In the genomic region with DNA sequence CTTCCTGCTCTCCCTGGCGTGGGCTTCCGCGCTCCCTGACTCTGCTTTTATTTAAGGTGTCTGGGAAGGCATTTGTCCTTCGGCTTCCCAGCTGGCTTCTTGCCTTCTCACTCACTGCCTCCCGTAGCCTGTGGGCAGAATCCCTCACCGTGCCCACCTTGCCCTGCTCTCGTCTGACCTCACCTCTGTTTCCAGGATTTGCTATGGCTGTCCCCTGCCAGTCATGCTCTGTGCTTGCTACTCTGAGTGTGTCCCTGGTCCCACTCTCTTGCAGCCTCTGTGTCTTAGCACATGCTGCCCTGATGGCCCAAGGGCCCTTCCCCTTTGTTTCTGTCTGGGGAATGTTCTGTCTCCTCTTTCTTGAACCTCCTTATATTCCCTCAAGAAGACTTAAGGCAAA, we compare ENCODE assay signal across 16 cellular contexts. TPM values are rescaled to one million over a fixed set of nuclear protein-coding genes. Genes with fewer than 3 reads are reported as not detected.
A peak's percentile ranks its signal among the peaks of the same experiment; 100 is the strongest.
DNase-seq lines count a peak whose midpoint lies in the region; TF ChIP-seq lines count a peak whose summit lies in the region.
"Had no signal": no experiment of that assay in that cellular context is flagged by ENCODE, and none has a peak within 500 bp of the region (broad histone marks: within the 10 kb centered on the region; RNA-seq: fewer than 3 reads in every experiment).

No MANE protein-coding gene starts in this region.

- no peaks in the 10 kb centered on the region for H3K27me3 ChIP-seq in subcutaneous abdominal adipose tissue (ENCODE audit: control insufficient read depth in 5 of 5, insufficient read depth in 4 of 5, low read length in 5 of 5)
- H3K27me3 ChIP-seq: pancreas had no signal

- no peak overlapping the region for H3K9ac ChIP-seq in subcutaneous abdominal adipose tissue (ENCODE audit: low read length in 5 of 5)

- H3K9me3 ChIP-seq in mesodermal cell (ENCODE audit: control insufficient read depth, low read length) (no peaks in the 10 kb centered on the region), subcutaneous abdominal adipose tissue (ENCODE audit: control insufficient read depth in 5 of 5, low read length in 5 of 5) (no peaks in the 10 kb centered on the region)
- H3K9me3 ChIP-seq: pancreas had no signal

- 91 to 92% methylated on average over 7 of the region's 7 CpGs for WGBS in mesodermal cell (ENCODE audit: insufficient coverage in 2 of 2), 2 experiments

- H3K36me3 ChIP-seq in mesodermal cell (ENCODE audit: control insufficient read depth, insufficient read depth, low read length) (peaks cover 46% of the 10 kb centered on the region), subcutaneous abdominal adipose tissue (ENCODE audit: control insufficient read depth in 5 of 5, insufficient read depth in 5 of 5, low read length in 5 of 5) (peaks cover 2 to 12% (median 3%) of the 10 kb centered on the region in 5 donors)
- H3K36me3 ChIP-seq: pancreas had no signal

- peak overlapping the region; percentile 73 to 87 for H3K27ac ChIP-seq in coronary artery
- H3K27ac ChIP-seq in mesodermal cell (ENCODE audit: low read depth, low read length, severe bottlenecking), result peak overlapping the region; percentile 51
- peak overlapping the region; percentile 55 for H3K27ac ChIP-seq in subcutaneous abdominal adipose tissue (ENCODE audit: low read depth, low read length)
- no peak overlapping the region for H3K27ac ChIP-seq in caudate nucleus (ENCODE audit: low read depth, low read length)
- H3K27ac ChIP-seq: pancreas had no signal

- no peak for TF ChIP-seq CTCF in coronary artery (IDR thresholded peaks at IDR 0.05)

- peak; percentile 29 for DNase-seq in ELF-1 (ENCODE audit: low read depth, low spot score)
- DNase-seq in coronary artery (ENCODE audit: low spot score), result no peak
- DNase-seq in HPDE6-E6E7 (ENCODE audit: extremely low spot score), result no peak
- no peak for DNase-seq in GDM1 (lab: John Stamatoyannopoulos, UW)
- DNase-seq in NCI-H2081 treated with DMSO at 0.1 percent for 48 hours (lab: John Stamatoyannopoulos, UW), result no peak
- DNase-seq in caudate nucleus (lab: John Stamatoyannopoulos, UW), result no peak
- DNase-seq: activated T-cell treated with anti-CD3 and anti-CD28 coated beads, Interleukin-2, amount 50 U/mL, for 24 hours; amygdala; CD8-positive, alpha-beta T cell; endodermal cell; left colon; pancreas; stimulated activated CD8-positive, alpha-beta memory T cell treated with anti-CD3 and anti-CD28 coated beads, Interleukin-4, amount 100 ng/mL, for 48 hours; SW 1271 had no signal

- H3K4me3 ChIP-seq in coronary artery, result no peak overlapping the region
- no peak overlapping the region for H3K4me3 ChIP-seq in mesodermal cell (ENCODE audit: extremely low read depth, insufficient read depth, low read length, poor library complexity, severe bottlenecking)
- H3K4me3 ChIP-seq in subcutaneous abdominal adipose tissue (ENCODE audit: low read depth in 1 of 5, low read length in 5 of 5), result no peak overlapping the region
- H3K4me3 ChIP-seq: pancreas had no signal

- H3K4me1 ChIP-seq in mesodermal cell (ENCODE audit: control insufficient read depth, insufficient read depth, low read length, poor library complexity, severe bottlenecking) (peaks cover 18% of the 10 kb centered on the region), subcutaneous abdominal adipose tissue (ENCODE audit: control insufficient read depth in 5 of 5, insufficient read depth in 5 of 5, low read length in 5 of 5) (peaks cover 0 to 19% (median 18%) of the 10 kb centered on the region in 5 donors)

RNA-seq across cellular contexts. Expression of gene LPP, which starts 26.2 kb away (rescaled TPM):
- polyA plus RNA-seq in mesodermal cell (2013, experiment 1 of 2), result 33.5 TPM
- polyA plus RNA-seq in mesodermal cell (2013, experiment 2 of 2), result 23.0 TPM
